ENCODE assay signal across 1 cellular context in the genomic region with DNA sequence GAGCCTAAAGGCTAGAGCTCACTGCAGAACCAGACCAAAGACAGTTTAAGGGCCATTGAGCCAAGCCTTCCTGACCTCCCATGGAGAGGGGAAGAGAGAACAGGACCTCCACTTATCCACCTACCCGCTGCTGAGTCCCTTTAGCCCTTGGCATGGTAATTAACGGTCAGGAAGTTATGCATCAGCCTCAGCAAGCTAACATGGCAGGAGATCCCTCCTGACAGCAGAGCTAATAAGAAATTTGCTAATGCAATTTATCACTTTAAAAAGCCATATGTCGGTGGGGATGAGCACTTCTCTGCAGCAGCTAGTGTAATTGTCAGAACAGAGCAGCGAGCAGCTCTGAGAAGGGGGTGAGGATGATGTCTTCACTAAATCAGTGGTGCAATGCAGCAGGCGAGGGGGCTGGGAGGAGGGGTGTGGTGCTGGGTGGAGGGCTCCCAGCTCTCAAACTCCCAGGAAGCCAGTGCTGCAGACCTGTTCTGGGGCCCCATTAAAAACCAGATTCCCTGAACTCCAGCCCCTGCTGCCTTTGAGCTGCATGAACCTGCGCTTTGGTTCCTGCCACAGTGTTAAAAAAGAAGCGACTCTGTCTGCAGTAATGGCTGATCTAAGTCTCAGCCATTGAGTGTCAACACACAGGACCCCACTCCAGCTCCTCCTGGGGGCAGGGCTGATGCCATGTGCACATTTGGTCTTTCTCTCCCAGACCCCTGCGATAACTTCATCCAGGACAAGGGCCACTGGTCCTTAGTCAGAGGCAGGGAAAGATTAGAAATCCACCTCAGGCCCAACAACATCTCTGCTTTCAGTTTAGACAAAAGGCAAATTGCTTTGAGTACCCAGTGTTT.
TF ChIP-seq lines count a peak whose summit lies in the region.

No MANE protein-coding gene starts in this region.

TF ChIP-seq in IMR-90, 13 proteins besides CTCF, POLR2A, EP300 and RAD21 (continued from another document):
- TF ChIP-seq SMC3 (IDR thresholded peaks at IDR 0.05; ENCODE audit: low read depth, low read length) (no peak), RFX5 (IDR thresholded peaks at IDR 0.05; ENCODE audit: low read depth, low read length) (no peak), NFE2L2 (IDR thresholded peaks at IDR 0.05; ENCODE audit: low read depth, low read length) (no peak), FOS (IDR thresholded peaks at IDR 0.05; ENCODE audit: low read depth, low read length) (no peak), MAZ (IDR thresholded peaks at IDR 0.05; ENCODE audit: borderline replicate concordance, low read depth, low read length) (no peak), CHD1 (IDR thresholded peaks at IDR 0.05; ENCODE audit: low read depth, low read length) (no peak), MAFK (IDR thresholded peaks at IDR 0.05; ENCODE audit: low read depth, low read length) (no peak), MXI1 (IDR thresholded peaks at IDR 0.05; ENCODE audit: borderline replicate concordance, low read depth, low read length) (no peak), BHLHE40 (IDR thresholded peaks at IDR 0.05; ENCODE audit: low read depth, low read length) (no peak), RCOR1 (IDR thresholded peaks at IDR 0.05; ENCODE audit: insufficient replicate concordance, low read length) (no peak)
- TF ChIP-seq, protein P1, sequence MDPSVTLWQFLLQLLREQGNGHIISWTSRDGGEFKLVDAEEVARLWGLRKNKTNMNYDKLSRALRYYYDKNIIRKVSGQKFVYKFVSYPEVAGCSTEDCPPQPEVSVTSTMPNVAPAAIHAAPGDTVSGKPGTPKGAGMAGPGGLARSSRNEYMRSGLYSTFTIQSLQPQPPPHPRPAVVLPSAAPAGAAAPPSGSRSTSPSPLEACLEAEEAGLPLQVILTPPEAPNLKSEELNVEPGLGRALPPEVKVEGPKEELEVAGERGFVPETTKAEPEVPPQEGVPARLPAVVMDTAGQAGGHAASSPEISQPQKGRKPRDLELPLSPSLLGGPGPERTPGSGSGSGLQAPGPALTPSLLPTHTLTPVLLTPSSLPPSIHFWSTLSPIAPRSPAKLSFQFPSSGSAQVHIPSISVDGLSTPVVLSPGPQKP (IDR thresholded peaks at IDR 0.05; ENCODE audit: borderline replicate concordance, low read depth, low read length): no peak
- TF ChIP-seq, protein P2, sequence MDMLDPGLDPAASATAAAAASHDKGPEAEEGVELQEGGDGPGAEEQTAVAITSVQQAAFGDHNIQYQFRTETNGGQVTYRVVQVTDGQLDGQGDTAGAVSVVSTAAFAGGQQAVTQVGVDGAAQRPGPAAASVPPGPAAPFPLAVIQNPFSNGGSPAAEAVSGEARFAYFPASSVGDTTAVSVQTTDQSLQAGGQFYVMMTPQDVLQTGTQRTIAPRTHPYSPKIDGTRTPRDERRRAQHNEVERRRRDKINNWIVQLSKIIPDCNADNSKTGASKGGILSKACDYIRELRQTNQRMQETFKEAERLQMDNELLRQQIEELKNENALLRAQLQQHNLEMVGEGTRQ (IDR thresholded peaks at IDR 0.05; ENCODE audit: low read depth, low read length): no peak
